Comparison of ENCODE assay signal across 9 cellular contexts in genomic region chr1:156602557-156602993, GRCh38. TPM values are rescaled to one million over a fixed set of nuclear protein-coding genes. Genes with fewer than 3 reads are reported as not detected.
DNase-seq lines count a peak whose midpoint lies in the region; ATAC-seq and TF ChIP-seq lines count a peak whose summit lies in the region.
"Had no signal": no experiment of that assay in that cellular context is flagged by ENCODE, and none has a peak within 500 bp of the region (broad histone marks: within the 10 kb centered on the region; RNA-seq: fewer than 3 reads in every experiment).

No MANE protein-coding gene starts in this region.

- H3K27me3 ChIP-seq in smooth muscle cell (ENCODE audit: low read depth), result no peaks in the 10 kb centered on the region

- H3K4me3 Mint-ChIP-seq in activated CD4-positive, alpha-beta T cell treated with anti-CD3 and anti-CD28 coated beads, Interleukin-2, amount 10 ng/mL, durations not matched to agents 24 days and 14 days, result peak overlapping the region; percentile 62

- no peak overlapping the region for H3K4me2 ChIP-seq in smooth muscle cell

- WGBS in smooth muscle cell (ENCODE audit: low lambda C conversion rate), result 37% methylated on average over 10 of the region's 10 CpGs

- no peak overlapping the region for H2AFZ ChIP-seq in smooth muscle cell (ENCODE audit: low read depth)

- H3F3A ChIP-seq in smooth muscle cell (ENCODE audit: low read depth), result no peaks in the 10 kb centered on the region

- ATAC-seq in HG02678 (IDR thresholded peaks at IDR 0.05; ENCODE audit: unreplicated experiment), result no peak

- peak; percentile 71 for DNase-seq in activated CD4-positive, alpha-beta T cell treated with anti-CD3 and anti-CD28 coated beads, Interleukin-2, amount 10 ng/mL, durations not matched to agents 24 days and 14 days
- no peak for DNase-seq in activated CD4-positive, alpha-beta T cell treated with anti-CD3 and anti-CD28 coated beads for 4 hours
- peak; percentile 25 for DNase-seq in NCI-H2227 treated with DMSO at 0.1 percent for 48 hours (lab: John Stamatoyannopoulos, UW)
- DNase-seq in choroid plexus epithelial cell (ENCODE audit: low read depth), result peak; percentile 42
- DNase-seq in smooth muscle cell (lab: John Stamatoyannopoulos, UW; ENCODE audit: unreplicated experiment), result no peak
- no peak for DNase-seq in NCI-H1436 (lab: John Stamatoyannopoulos, UW)
- DNase-seq in NCI-H2029 treated with DMSO at 0.1 percent for 48 hours (lab: John Stamatoyannopoulos, UW), result no peak

- no peaks in the 10 kb centered on the region for H4K20me1 ChIP-seq in smooth muscle cell (ENCODE audit: low read depth)

- intact Hi-C loops in activated CD4-positive, alpha-beta T cell treated with anti-CD3 and anti-CD28 coated beads, Interleukin-2, amount 10 ng/mL, durations not matched to agents 24 days and 14 days (cut with micrococcal nuclease), result no loop called here

- H3K27me3 Mint-ChIP-seq in activated CD4-positive, alpha-beta T cell treated with anti-CD3 and anti-CD28 coated beads, Interleukin-2, amount 10 ng/mL, durations not matched to agents 24 days and 14 days, result peaks cover 2% of the 10 kb centered on the region

- no peak overlapping the region for H3K27ac ChIP-seq in smooth muscle cell (ENCODE audit: low read depth)

- no peak overlapping the region for H3K27ac Mint-ChIP-seq in activated CD4-positive, alpha-beta T cell treated with anti-CD3 and anti-CD28 coated beads, Interleukin-2, amount 10 ng/mL, durations not matched to agents 24 days and 14 days

- peaks cover 7% of the 10 kb centered on the region for H3K4me1 ChIP-seq in smooth muscle cell (ENCODE audit: low read depth)

- peaks cover 20% of the 10 kb centered on the region for H3K79me2 ChIP-seq in smooth muscle cell (ENCODE audit: low read depth)

- no peaks in the 10 kb centered on the region for H3K36me3 ChIP-seq in smooth muscle cell (ENCODE audit: low read depth)

- no peak overlapping the region for H3K9ac ChIP-seq in smooth muscle cell (ENCODE audit: low read depth)

- no peaks in the 10 kb centered on the region for H3K9me3 Mint-ChIP-seq in activated CD4-positive, alpha-beta T cell treated with anti-CD3 and anti-CD28 coated beads, Interleukin-2, amount 10 ng/mL, durations not matched to agents 24 days and 14 days

- H3K4me3 ChIP-seq in choroid plexus epithelial cell (ENCODE audit: low read depth, low read length), result no peak overlapping the region
- no peak overlapping the region for H3K4me3 ChIP-seq in smooth muscle cell

- TF ChIP-seq CTCF in choroid plexus epithelial cell (conservative IDR thresholded peaks at IDR 0.05; ENCODE audit: low read depth, low read length), result peak; percentile 55
- TF ChIP-seq CTCF in smooth muscle cell (IDR thresholded peaks at IDR 0.05; ENCODE audit: borderline replicate concordance, insufficient read depth, poor library complexity, severe bottlenecking), result peak; percentile 29

- H3K9me3 ChIP-seq in smooth muscle cell (replicated peaks; ENCODE audit: low read depth), result no peaks in the 10 kb centered on the region

- H3K36me3 Mint-ChIP-seq in activated CD4-positive, alpha-beta T cell treated with anti-CD3 and anti-CD28 coated beads, Interleukin-2, amount 10 ng/mL, durations not matched to agents 24 days and 14 days (ENCODE audit: low read depth), result peaks cover 24% of the 10 kb centered on the region

- H3K4me1 Mint-ChIP-seq in activated CD4-positive, alpha-beta T cell treated with anti-CD3 and anti-CD28 coated beads, Interleukin-2, amount 10 ng/mL, durations not matched to agents 24 days and 14 days, result peaks cover 29% of the 10 kb centered on the region

RNA-seq across cellular contexts. Expression of gene GPATCH4, which starts 1.3 kb away (rescaled TPM):
- total RNA-seq in activated CD4-positive, alpha-beta T cell treated with anti-CD3 and anti-CD28 coated beads, Interleukin-2, amount 10 ng/mL, durations not matched to agents 24 days and 14 days, result 99.0 and 99.2 TPM in 2 replicates
- 7.5 and 11.9 TPM in 2 replicates for total RNA-seq in smooth muscle cell
- 19.9 and 31.3 TPM in 2 replicates for polyA plus RNA-seq in smooth muscle cell

RNA-seq across cellular contexts. Expression of gene NAXE, which starts 11.0 kb away (rescaled TPM):
- 84.1 and 90.2 TPM in 2 replicates for total RNA-seq in activated CD4-positive, alpha-beta T cell treated with anti-CD3 and anti-CD28 coated beads, Interleukin-2, amount 10 ng/mL, durations not matched to agents 24 days and 14 days
- total RNA-seq in smooth muscle cell, result 50.5 and 53.7 TPM in 2 replicates
- 72.5 and 85.5 TPM in 2 replicates for polyA plus RNA-seq in smooth muscle cell

RNA-seq across cellular contexts. Expression of gene HAPLN2, which starts 16.6 kb away (rescaled TPM):
- total RNA-seq in activated CD4-positive, alpha-beta T cell treated with anti-CD3 and anti-CD28 coated beads, Interleukin-2, amount 10 ng/mL, durations not matched to agents 24 days and 14 days, result not detected in 2 replicates
- total RNA-seq in smooth muscle cell, result not detected in 2 replicates
- 1.00 TPM in 1 of 2 replicates, not detected in the other for polyA plus RNA-seq in smooth muscle cell
- total RNA-seq: glomerular endothelial cell had no signal

RNA-seq across cellular contexts. Expression of gene TTC24, which starts 23.1 kb away (rescaled TPM):
- 4.6 and 5.4 TPM in 2 replicates for total RNA-seq in activated CD4-positive, alpha-beta T cell treated with anti-CD3 and anti-CD28 coated beads, Interleukin-2, amount 10 ng/mL, durations not matched to agents 24 days and 14 days
- total RNA-seq in smooth muscle cell, result not detected in 2 replicates
- not detected in 2 replicates for polyA plus RNA-seq in smooth muscle cell
- total RNA-seq: glomerular endothelial cell had no signal

RNA-seq across cellular contexts. Expression of gene IQGAP3, which starts 30.2 kb away (rescaled TPM):
- 10.5 and 11.2 TPM in 2 replicates for total RNA-seq in activated CD4-positive, alpha-beta T cell treated with anti-CD3 and anti-CD28 coated beads, Interleukin-2, amount 10 ng/mL, durations not matched to agents 24 days and 14 days
- 2.6 and 11.9 TPM in 2 replicates for total RNA-seq in smooth muscle cell
- 2.9 and 3.6 TPM in 2 replicates for polyA plus RNA-seq in smooth muscle cell

Comparison
In these comparisons a context has a peak if more than half of its experiments do, and no peak if none do; other contexts are left out.
1. DNase-seq: peak in activated CD4-positive, alpha-beta T cell treated with anti-CD3 and anti-CD28 coated beads, Interleukin-2, amount 10 ng/mL, durations not matched to agents 24 days and 14 days (single experiment), NCI-H2227 treated with DMSO at 0.1 percent for 48 hours (single experiment) and choroid plexus epithelial cell (single experiment); none in activated CD4-positive, alpha-beta T cell treated with anti-CD3 and anti-CD28 coated beads for 4 hours (0 of 2), smooth muscle cell (single experiment), NCI-H1436 (single experiment) and NCI-H2029 treated with DMSO at 0.1 percent for 48 hours (single experiment).